ENCODE assay signal across 22 cellular contexts in the genomic region with DNA sequence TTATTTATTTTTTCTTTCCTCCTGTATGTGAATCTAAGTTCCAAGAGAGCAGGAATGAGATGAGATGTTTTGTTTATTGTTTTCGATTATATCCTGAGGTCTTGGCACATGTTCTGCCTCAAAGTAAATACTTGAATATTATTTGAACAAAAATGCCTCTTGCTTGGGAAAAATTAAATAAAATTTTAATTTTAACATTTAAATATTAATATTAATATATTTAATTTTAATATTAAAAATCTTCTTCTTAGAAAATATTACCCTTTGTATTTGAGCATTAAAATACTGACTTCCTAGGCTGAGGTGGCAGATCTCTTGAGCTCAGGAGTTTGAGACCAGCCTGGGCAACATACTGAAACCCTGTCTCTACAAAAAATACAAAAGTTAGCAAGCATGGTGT.
"Had no signal": no experiment of that assay in that cellular context is flagged by ENCODE, and none has a peak within 500 bp of the region (broad histone marks: within the 10 kb centered on the region; RNA-seq: fewer than 3 reads in every experiment).

No MANE protein-coding gene starts in this region.

- H3K9me3 Mint-ChIP-seq: dendritic cell treated with granulocyte-macrophage colony-stimulating factor and Interleukin-4, amounts not matched to agents 40 ng/mL and 50 ng/mL, for 4 days; endodermal cell had no signal

- H3K27me3 Mint-ChIP-seq: dendritic cell treated with granulocyte-macrophage colony-stimulating factor and Interleukin-4, amounts not matched to agents 40 ng/mL and 50 ng/mL, for 4 days; effector memory CD8-positive, alpha-beta T cell had no signal

- ATAC-seq: effector memory CD8-positive, alpha-beta T cell; esophagus mucosa; foreskin keratinocyte; gastrocnemius medialis; gastroesophageal sphincter; heart left ventricle; heart right ventricle had no signal

- H3K27ac Mint-ChIP-seq: dendritic cell treated with granulocyte-macrophage colony-stimulating factor and Interleukin-4, amounts not matched to agents 40 ng/mL and 50 ng/mL, for 4 days; effector memory CD8-positive, alpha-beta T cell; endodermal cell had no signal

- H3K4me3 Mint-ChIP-seq: dendritic cell treated with granulocyte-macrophage colony-stimulating factor and Interleukin-4, amounts not matched to agents 40 ng/mL and 50 ng/mL, for 4 days; effector memory CD8-positive, alpha-beta T cell; endodermal cell had no signal

- DNase-seq: colonic mucosa; cortex of kidney; dermis blood vessel endothelial cell; dorsolateral prefrontal cortex; effector CD4-positive, alpha-beta T cell; effector CD8-positive, alpha-beta T cell; effector memory CD4-positive, alpha-beta T cell; effector memory CD8-positive, alpha-beta T cell; endodermal cell; erythroblast; esophagus squamous epithelium; foreskin fibroblast; foreskin keratinocyte; foreskin melanocyte; gastrocnemius medialis; glutamatergic neuron; head of caudate nucleus; heart left ventricle; heart right ventricle had no signal
